In genomic region chr6:146103416-146104072, GRCh38 we compare ENCODE assay signal across 22 cellular contexts.
DNase-seq lines count a peak whose midpoint lies in the region; ATAC-seq, FAIRE-seq and TF ChIP-seq lines count a peak whose summit lies in the region.
"Had no signal": no experiment of that assay in that cellular context is flagged by ENCODE, and none has a peak within 500 bp of the region (broad histone marks: within the 10 kb centered on the region; RNA-seq: fewer than 3 reads in every experiment).

No MANE protein-coding gene starts in this region.

- H4K8ac ChIP-seq in IMR-90 (ENCODE audit: low read depth in 2 of 2, low read length in 2 of 2), result no peak overlapping the region

- H3K36me3 ChIP-seq in IMR-90 (ENCODE audit: control insufficient read depth, insufficient read depth, low read length) (no peaks in the 10 kb centered on the region), bronchial epithelial cell (ENCODE audit: control insufficient read depth, insufficient read depth, low read length) (no peaks in the 10 kb centered on the region), mesodermal cell (ENCODE audit: control insufficient read depth, insufficient read depth, low read length) (no peaks in the 10 kb centered on the region)

- H3K9me1 ChIP-seq in IMR-90 (ENCODE audit: insufficient read depth, low read length), result no peaks in the 10 kb centered on the region

- H3K4ac ChIP-seq in IMR-90 (ENCODE audit: low read depth, low read length), result no peak overlapping the region

- no peak overlapping the region for H3K27ac ChIP-seq in IMR-90 (ENCODE audit: insufficient read depth, low read length)
- H3K27ac ChIP-seq in mesodermal cell (ENCODE audit: low read depth, low read length, severe bottlenecking), result peak overlapping the region; percentile 13
- H3K27ac ChIP-seq: C4-2B had no signal

- no peak overlapping the region for H3K56ac ChIP-seq in IMR-90 (ENCODE audit: extremely low read depth, insufficient read depth, low read length)

- no CpG with 5 or more reads among the region's 3 CpGs for WGBS in IMR-90 (ENCODE audit: extremely low coverage in 2 of 2, insufficient read length in 1 of 2), 2 experiments
- WGBS in mesodermal cell (ENCODE audit: insufficient coverage in 2 of 2), 2 experiments, result 44 to 56% methylated on average over 2 to 3 of the region's 3 CpGs

- no peak overlapping the region for H2AFZ ChIP-seq in IMR-90 (replicated peaks; ENCODE audit: low read length, poor library complexity)

- no peak overlapping the region for H4K91ac ChIP-seq in IMR-90 (ENCODE audit: insufficient read depth, low read depth, low read length)

- DNase-seq in IMR-90 (no peak), bronchial epithelial cell (ENCODE audit: low read depth) (no peak), NCI-H82 treated with DMSO at 0.1 percent for 48 hours (lab: John Stamatoyannopoulos, UW; ENCODE audit: unreplicated experiment) (no peak), ACHN (no peak)
- DNase-seq: Caco-2; CD8-positive, alpha-beta T cell; Karpas-422; NCI-H1092; NCI-H1417 treated with DMSO at 0.1 percent for 48 hours; NCI-H1694 treated with DMSO at 0.1 percent for 48 hours; NCI-H2081; NCI-H2171 treated with DMSO at 0.1 percent for 48 hours; NCI-H345; NCI-H510A treated with DMSO at 0.1 percent for 48 hours; PC-3; SK-N-SH; SW 1271 had no signal

- no peak overlapping the region for H3K23ac ChIP-seq in IMR-90 (ENCODE audit: low read depth, low read length)

- POLR2A ChIA-PET in IMR-90 (lab: Charles Lee; ENCODE audit: unreplicated experiment), result no interaction called here

- no peak for TF ChIP-seq POLR2A in IMR-90 (IDR thresholded peaks at IDR 0.05; ENCODE audit: low read depth, low read length)

- no peak overlapping the region for H2BK5ac ChIP-seq in IMR-90 (ENCODE audit: low read depth, low read length, poor library complexity, severe bottlenecking)

- H3K27me3 ChIP-seq in IMR-90 (ENCODE audit: control insufficient read depth, insufficient read depth, low read length) (no peaks in the 10 kb centered on the region), bronchial epithelial cell (ENCODE audit: control insufficient read depth, insufficient read depth, low read length) (no peaks in the 10 kb centered on the region)

- no peak for TF ChIP-seq RAD21 in IMR-90 (IDR thresholded peaks at IDR 0.05; ENCODE audit: low read length)

- no peak overlapping the region for H2BK120ac ChIP-seq in IMR-90 (ENCODE audit: low read depth, low read length)

- H2AK5ac ChIP-seq in IMR-90 (ENCODE audit: low read depth, low read length), result no peak overlapping the region

- FAIRE-seq in bronchial epithelial cell (lab: Jason Lieb, UNC), result peak; percentile 64
- FAIRE-seq: G401.6 had no signal

- no peak overlapping the region for H3K18ac ChIP-seq in IMR-90 (ENCODE audit: low read depth, low read length)

- dilution Hi-C loops in IMR-90 (cut with HindIII; ENCODE audit: low sequenced_read_pairs, unreplicated experiment), result no loop called here

- no peaks in the 10 kb centered on the region for H3K9me3 ChIP-seq in IMR-90 (ENCODE audit: control insufficient read depth, insufficient read depth, low read length)
- no peaks in the 10 kb centered on the region for H3K9me3 ChIP-seq in mesodermal cell (ENCODE audit: control insufficient read depth, low read length)
- H3K9me3 ChIP-seq: Caco-2, SK-N-SH had no signal

- no peak overlapping the region for H4K5ac ChIP-seq in IMR-90 (ENCODE audit: low read depth, low read length)

- ATAC-seq in IMR-90 (ENCODE audit: low read depth) (no peak), HG03342 (IDR thresholded peaks at IDR 0.05; ENCODE audit: unreplicated experiment) (no peak), HG02763 (IDR thresholded peaks at IDR 0.05; ENCODE audit: unreplicated experiment) (no peak)
- ATAC-seq: CD8-positive, alpha-beta T cell; PC-3 had no signal

- no peak overlapping the region for H3K14ac ChIP-seq in IMR-90 (replicated peaks; ENCODE audit: low read depth, low read length)

- no peak overlapping the region for H2AK9ac ChIP-seq in IMR-90 (replicated peaks; ENCODE audit: low read depth, low read length, poor library complexity)

- no peak overlapping the region for H2BK15ac ChIP-seq in IMR-90 (ENCODE audit: low read depth, low read length)

- CTCF ChIA-PET in IMR-90 (lab: Yijun Ruan, JAX), result no interaction called here

- no peak overlapping the region for H3K4me2 ChIP-seq in IMR-90 (ENCODE audit: low read depth, low read length)
- H3K4me2 ChIP-seq: SK-N-SH had no signal

- no peak overlapping the region for H2BK20ac ChIP-seq in IMR-90 (ENCODE audit: low read depth, low read length)

- no peaks in the 10 kb centered on the region for H4K20me1 ChIP-seq in IMR-90 (ENCODE audit: insufficient read depth, low read length)

- no peak overlapping the region for H3K4me3 ChIP-seq in IMR-90 (ENCODE audit: insufficient read depth, low read depth, low read length)
- no peak overlapping the region for H3K4me3 ChIP-seq in bronchial epithelial cell (ENCODE audit: low read depth, low read length)
- H3K4me3 ChIP-seq in mesodermal cell (ENCODE audit: extremely low read depth, insufficient read depth, low read length, poor library complexity, severe bottlenecking), result no peak overlapping the region

- intact Hi-C loops in IMR-90 (cut with micrococcal nuclease), result no loop called here

- H3K4me1 ChIP-seq in IMR-90 (ENCODE audit: control insufficient read depth, insufficient read depth, low read length), result no peaks in the 10 kb centered on the region
- no peaks in the 10 kb centered on the region for H3K4me1 ChIP-seq in mesodermal cell (ENCODE audit: control insufficient read depth, insufficient read depth, low read length, poor library complexity, severe bottlenecking)
- H3K4me1 ChIP-seq: Caco-2 had no signal

- in situ Hi-C loops in IMR-90 (cut with MboI; ENCODE audit: low sequenced_read_pairs) (no loop called here), ACHN (cut with HindIII; ENCODE audit: low pct_ligation_motif_present, low pct_unique_long_range_greater_than_20kb, low sequenced_read_pairs) (no loop called here)

- H3K9ac ChIP-seq in IMR-90 (ENCODE audit: low read depth, low read length), result no peak overlapping the region
- H3K9ac ChIP-seq: SK-N-SH had no signal

- no peaks in the 10 kb centered on the region for H3K79me1 ChIP-seq in IMR-90 (ENCODE audit: low read depth in 1 of 2, low read length in 2 of 2)

- no TSS peak for BruUV-seq in IMR-90 (replicated peaks; lab: Mats Ljungman, UMichigan)

- no peak for TF ChIP-seq CTCF in IMR-90 (conservative IDR thresholded peaks at IDR 0.05; ENCODE audit: low read depth, low read length)
- TF ChIP-seq CTCF in bronchial epithelial cell (IDR thresholded peaks at IDR 0.05; ENCODE audit: insufficient read depth, low read length, severe bottlenecking), result no peak

TF ChIP-seq in IMR-90, 13 proteins besides CTCF, POLR2A, EP300 and RAD21:
- TF ChIP-seq SMC3 (IDR thresholded peaks at IDR 0.05; ENCODE audit: low read depth, low read length), result no peak
- TF ChIP-seq, protein P1, sequence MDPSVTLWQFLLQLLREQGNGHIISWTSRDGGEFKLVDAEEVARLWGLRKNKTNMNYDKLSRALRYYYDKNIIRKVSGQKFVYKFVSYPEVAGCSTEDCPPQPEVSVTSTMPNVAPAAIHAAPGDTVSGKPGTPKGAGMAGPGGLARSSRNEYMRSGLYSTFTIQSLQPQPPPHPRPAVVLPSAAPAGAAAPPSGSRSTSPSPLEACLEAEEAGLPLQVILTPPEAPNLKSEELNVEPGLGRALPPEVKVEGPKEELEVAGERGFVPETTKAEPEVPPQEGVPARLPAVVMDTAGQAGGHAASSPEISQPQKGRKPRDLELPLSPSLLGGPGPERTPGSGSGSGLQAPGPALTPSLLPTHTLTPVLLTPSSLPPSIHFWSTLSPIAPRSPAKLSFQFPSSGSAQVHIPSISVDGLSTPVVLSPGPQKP (IDR thresholded peaks at IDR 0.05; ENCODE audit: borderline replicate concordance, low read depth, low read length), result no peak
- peak; percentile 31; the same call in 1 of the 2 replicates for TF ChIP-seq CEBPB (IDR thresholded peaks at IDR 0.05; ENCODE audit: low read depth, low read length)
- no peak for TF ChIP-seq CHD1 (IDR thresholded peaks at IDR 0.05; ENCODE audit: low read depth, low read length)
- TF ChIP-seq RFX5 (IDR thresholded peaks at IDR 0.05; ENCODE audit: low read depth, low read length), result no peak
- TF ChIP-seq MAFK (IDR thresholded peaks at IDR 0.05; ENCODE audit: low read depth, low read length), result no peak
